18 cellular contexts compared by ENCODE assay signal in the genomic region with DNA sequence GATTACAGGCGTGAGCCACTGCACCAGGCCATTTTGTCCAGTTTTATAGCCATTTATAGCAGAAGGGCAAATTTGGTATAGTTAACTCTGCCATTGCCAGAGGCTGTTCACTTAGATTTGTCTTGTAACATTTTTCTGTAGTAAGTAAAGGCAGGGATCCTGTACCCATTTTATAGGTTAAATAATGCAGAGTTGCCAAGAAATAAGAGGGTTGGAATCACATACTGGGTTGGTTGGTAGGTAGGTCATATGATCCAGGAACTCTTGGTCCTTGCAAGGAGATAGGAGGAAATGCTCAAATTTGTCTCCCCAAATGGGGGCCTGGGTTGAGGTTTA.
"Had no signal": no experiment of that assay in that cellular context is flagged by ENCODE, and none has a peak within 500 bp of the region (broad histone marks: within the 10 kb centered on the region; RNA-seq: fewer than 3 reads in every experiment).

No MANE protein-coding gene starts in this region.

- H3K36me3 Mint-ChIP-seq: natural killer cell treated with Interleukin-12 subunit alpha and Interleukin-12 subunit beta and Interleukin-15 and Interleukin-18, amount 100 ng/mL, for 72 hours had no signal

- DNase-seq: colonic mucosa; head of caudate nucleus; left ventricle myocardium superior; lower lobe of right lung; pancreas; right cardiac atrium; spleen; stimulated activated CD4-positive, alpha-beta T cell treated with anti-CD3 and anti-CD28 coated beads, Interleukin-2, amount 100 ng/mL, for 48 hours; stimulated activated naive B cell treated with anti-CD40 and anti-IgM and Interleukin-4, amounts not matched to agents 10 μg/mL and 1 μg/mL and 100 μg/mL, for 72 hours had no signal

- H3K4me1 ChIP-seq: colonic mucosa, lower lobe of right lung had no signal

- H3K27ac Mint-ChIP-seq: dendritic cell treated with granulocyte-macrophage colony-stimulating factor and Interleukin-4, amounts not matched to agents 40 ng/mL and 50 ng/mL, for 4 days; natural killer cell treated with Interleukin-12 subunit alpha and Interleukin-12 subunit beta and Interleukin-15 and Interleukin-18, amount 100 ng/mL, for 72 hours; stimulated activated naive B cell treated with anti-CD40 and anti-IgM and Interleukin-4, amounts not matched to agents 10 μg/mL and 1 μg/mL and 100 μg/mL, for 72 hours; stimulated activated naive CD8-positive, alpha-beta T cell treated with anti-CD3 and anti-CD28 coated beads, Interleukin-15, Interleukin-2, amounts not matched to agents 100 ng/mL and 50 ng/mL, for 24 hours had no signal

- H3K27ac ChIP-seq: colonic mucosa, lower lobe of right lung, neutrophil, pancreas, skin epidermis, spleen, thoracic aorta, tibial nerve, upper lobe of left lung had no signal

- H3K4me3 Mint-ChIP-seq: dendritic cell treated with granulocyte-macrophage colony-stimulating factor and Interleukin-4, amounts not matched to agents 40 ng/mL and 50 ng/mL, for 4 days; natural killer cell treated with Interleukin-12 subunit alpha and Interleukin-12 subunit beta and Interleukin-15 and Interleukin-18, amount 100 ng/mL, for 72 hours; neural crest cell; stimulated activated naive B cell treated with anti-CD40 and anti-IgM and Interleukin-4, amounts not matched to agents 10 μg/mL and 1 μg/mL and 100 μg/mL, for 72 hours; stimulated activated naive CD8-positive, alpha-beta T cell treated with anti-CD3 and anti-CD28 coated beads, Interleukin-15, Interleukin-2, amounts not matched to agents 100 ng/mL and 50 ng/mL, for 24 hours had no signal

- H3K9me3 ChIP-seq: colonic mucosa, lower lobe of right lung, neutrophil, pancreas, spleen, thoracic aorta, tibial nerve, upper lobe of left lung had no signal

- ATAC-seq: pancreas had no signal

- H3K9me3 Mint-ChIP-seq: dendritic cell treated with granulocyte-macrophage colony-stimulating factor and Interleukin-4, amounts not matched to agents 40 ng/mL and 50 ng/mL, for 4 days; natural killer cell treated with Interleukin-12 subunit alpha and Interleukin-12 subunit beta and Interleukin-15 and Interleukin-18, amount 100 ng/mL, for 72 hours; stimulated activated naive CD8-positive, alpha-beta T cell treated with anti-CD3 and anti-CD28 coated beads, Interleukin-15, Interleukin-2, amounts not matched to agents 100 ng/mL and 50 ng/mL, for 24 hours had no signal

- H3K27me3 ChIP-seq: colonic mucosa, neutrophil, pancreas, spleen, tibial nerve, upper lobe of left lung had no signal

- H3K36me3 ChIP-seq: colonic mucosa, lower lobe of right lung, neutrophil, pancreas, thoracic aorta, tibial nerve, upper lobe of left lung had no signal

- H3K4me3 ChIP-seq: colonic mucosa, lower lobe of right lung, pancreas, skin epidermis, spleen, thoracic aorta, tibial nerve, upper lobe of left lung had no signal

- H3K27me3 Mint-ChIP-seq: dendritic cell treated with granulocyte-macrophage colony-stimulating factor and Interleukin-4, amounts not matched to agents 40 ng/mL and 50 ng/mL, for 4 days; natural killer cell treated with Interleukin-12 subunit alpha and Interleukin-12 subunit beta and Interleukin-15 and Interleukin-18, amount 100 ng/mL, for 72 hours; stimulated activated naive B cell treated with anti-CD40 and anti-IgM and Interleukin-4, amounts not matched to agents 10 μg/mL and 1 μg/mL and 100 μg/mL, for 72 hours; stimulated activated naive CD8-positive, alpha-beta T cell treated with anti-CD3 and anti-CD28 coated beads, Interleukin-15, Interleukin-2, amounts not matched to agents 100 ng/mL and 50 ng/mL, for 24 hours had no signal
